In genomic region chr19:39400997-39401548, GRCh38 we compare ENCODE assay signal across 8 cellular contexts. TPM values are rescaled to one million over a fixed set of nuclear protein-coding genes. Genes with fewer than 3 reads are reported as not detected.
DNase-seq lines count a peak whose midpoint lies in the region; ATAC-seq and TF ChIP-seq lines count a peak whose summit lies in the region.

No MANE protein-coding gene starts in this region.

- H3K36me3 ChIP-seq in GM23338 (ENCODE audit: insufficient read depth): no peaks in the 10 kb centered on the region
- peaks cover 0 to under 1% of the 10 kb centered on the region in 2 donors for H3K36me3 ChIP-seq in adrenal gland (replicated peaks in 1 of 2)
- H3K36me3 ChIP-seq in mucosa of rectum (ENCODE audit: control insufficient read depth in 2 of 2, insufficient read depth in 2 of 2, low read length in 2 of 2): peaks cover 3 to 4% of the 10 kb centered on the region in 2 donors

- H3K27me3 Mint-ChIP-seq in GM23338 (ENCODE audit: insufficient read depth, low read depth, poor library complexity): peaks cover 17% of the 10 kb centered on the region

- peaks cover 50% of the 10 kb centered on the region; the same call in 1 of the 2 replicates for H3F3A ChIP-seq in GM23338 (replicated peaks; ENCODE audit: low read depth)

- ATAC-seq in GM23338 (no peak), HG03039 (IDR thresholded peaks at IDR 0.05; ENCODE audit: unreplicated experiment) (no peak)

- no peaks in the 10 kb centered on the region for H3K9me2 ChIP-seq in GM23338 (ENCODE audit: insufficient read depth)

- H3K4me1 ChIP-seq in GM23338 (ENCODE audit: insufficient read depth) (peaks cover 41% of the 10 kb centered on the region), adrenal gland (replicated peaks in 1 of 2) (peaks cover 35 to 60% of the 10 kb centered on the region in 2 donors), mucosa of rectum (ENCODE audit: control insufficient read depth in 2 of 2, insufficient read depth in 2 of 2, low read length in 2 of 2) (peaks cover 63 to 81% of the 10 kb centered on the region in 2 donors)

- TF ChIP-seq CTCF in 22Rv1 (IDR thresholded peaks at IDR 0.05) (no peak), GM23338 (conservative IDR thresholded peaks at IDR 0.05; ENCODE audit: low read depth in 2 of 2) (no peak), adrenal gland (IDR thresholded peaks at IDR 0.05) (no peak)

- intact Hi-C loops in adrenal gland (cut with DNase I): no loop called here

- no peaks in the 10 kb centered on the region for H3K27me3 ChIP-seq in GM23338 (ENCODE audit: insufficient read depth)
- no peaks in the 10 kb centered on the region for H3K27me3 ChIP-seq in adrenal gland
- H3K27me3 ChIP-seq in mucosa of rectum (ENCODE audit: control insufficient read depth in 2 of 2, insufficient read depth in 2 of 2, low read length in 2 of 2): no peaks in the 10 kb centered on the region

- no peaks in the 10 kb centered on the region; the same call in 1 of the 2 replicates for H4K20me1 ChIP-seq in GM23338 (replicated peaks; ENCODE audit: insufficient read depth)

- DNase-seq in GM23338 (ENCODE audit: low spot score) (no peak), adrenal gland (peak in 1 of 7 donors; percentile 45), NCI-H1092 treated with DMSO at 0.1 percent for 48 hours (lab: John Stamatoyannopoulos, UW) (no peak), NCI-H1694 (lab: John Stamatoyannopoulos, UW) (no peak), SKM-1 (lab: John Stamatoyannopoulos, UW; ENCODE audit: unreplicated experiment) (no peak)

- peak overlapping the region; percentile 81; the same call in 1 of the 2 replicates for H3K27ac ChIP-seq in 22Rv1
- H3K27ac ChIP-seq in GM23338 (ENCODE audit: low read depth): peak overlapping the region; percentile 100
- peak overlapping the region; percentile 93 to 100 (median 98) for H3K27ac ChIP-seq in adrenal gland
- H3K27ac ChIP-seq in mucosa of rectum (ENCODE audit: low read depth in 2 of 2, low read length in 2 of 2): peak overlapping the region; percentile 98 to 100

- no peak for TF ChIP-seq POLR2A in adrenal gland (IDR thresholded peaks at IDR 0.05)

- H3K4me1 Mint-ChIP-seq in GM23338: peaks cover 46% of the 10 kb centered on the region

- 40 to 53% (median 48%) methylated on average over 5 to 6 of the region's 6 CpGs for WGBS in adrenal gland, 4 donors

- 0 out of 2 replicates have a peak overlapping the region, but pooled peaks have one; percentile 99 for H3K4me3 ChIP-seq in GM23338
- H3K4me3 ChIP-seq in adrenal gland: no peak overlapping the region
- H3K4me3 ChIP-seq in mucosa of rectum (ENCODE audit: low read length in 2 of 2): peak overlapping the region; percentile 33 to 72

- no peak overlapping the region for H2AFZ ChIP-seq in GM23338

- peak overlapping the region; percentile 85; the same call in 2 of the 3 replicates for H3K4me3 Mint-ChIP-seq in GM23338

- H3K27ac Mint-ChIP-seq in GM23338: peak overlapping the region; percentile 99

- H3K9ac ChIP-seq in mucosa of rectum (ENCODE audit: low read depth in 1 of 2, low read length in 2 of 2): peak overlapping the region; percentile 86 to 93

- peaks cover 10% of the 10 kb centered on the region for H3K36me3 Mint-ChIP-seq in GM23338 (ENCODE audit: low read depth)

- 0 out of 2 replicates have a peak overlapping the region, but pooled peaks have one; percentile 91 for H3K4me2 ChIP-seq in GM23338

- peaks cover 4% of the 10 kb centered on the region; the same call in 1 of the 3 replicates for H3K9me3 Mint-ChIP-seq in GM23338

- no peaks in the 10 kb centered on the region for H3K79me2 ChIP-seq in GM23338 (replicated peaks; ENCODE audit: insufficient read depth)

- H3K9me3 ChIP-seq in adrenal gland (replicated peaks in 1 of 3) (no peaks in the 10 kb centered on the region), mucosa of rectum (ENCODE audit: control insufficient read depth in 2 of 2, low read length in 2 of 2) (no peaks in the 10 kb centered on the region)

TF ChIP-seq in GM23338, 12 proteins besides CTCF, POLR2A, EP300 and RAD21 (continues in another document):
- no peak for TF ChIP-seq ZNF462 (CRISPR knock-in tag; IDR thresholded peaks at IDR 0.05)
- TF ChIP-seq CREB1 (CRISPR knock-in tag; IDR thresholded peaks at IDR 0.05; ENCODE audit: low read depth): no peak
- TF ChIP-seq JUNB (IDR thresholded peaks at IDR 0.05; ENCODE audit: unreplicated experiment): no peak
- no peak for TF ChIP-seq ZNF114 (CRISPR knock-in tag; IDR thresholded peaks at IDR 0.05)

RNA-seq across cellular contexts. Expression of gene ZFP36, which starts 5.6 kb away (rescaled TPM):
- 9.5 and 10.6 TPM in 2 replicates for total RNA-seq in GM23338 (2014; rRNA removed; shearing (Covaris generic))
- polyA plus RNA-seq in GM23338 (2016; fragmentation: Nextera tagmentation; extraction: Ambion mirVana) (27.5 and 27.7 TPM in 2 replicates), adrenal gland (100 to 1,000 TPM in 2 of 3 donors, 10 to 100 TPM in 1; 64.8 to 193 (median 113) TPM)
- total RNA-seq in adrenal gland: 100 to 1,000 TPM in 3 of 8 donors, 10 to 100 TPM in 5; 46.8 to 187 (median 86.7) TPM

RNA-seq across cellular contexts. Expression of gene MED29, which starts 9.9 kb away (rescaled TPM):
- total RNA-seq in GM23338 (2014; rRNA removed; shearing (Covaris generic)): 62.0 and 63.0 TPM in 2 replicates
- polyA plus RNA-seq in GM23338 (2016; fragmentation: Nextera tagmentation; extraction: Ambion mirVana) (26.1 and 27.5 TPM in 2 replicates), adrenal gland (10 to 100 TPM; 43.6 to 49.6 (median 49.2) TPM)
- total RNA-seq in adrenal gland: 100 to 1,000 TPM in 1 of 8 donors, 10 to 100 TPM in 7; 44.1 to 221 (median 65.3) TPM

RNA-seq across cellular contexts. Expression of gene PAF1, which starts 10.2 kb away (rescaled TPM):
- 24.6 and 47.3 TPM in 2 replicates for total RNA-seq in GM23338 (2014; rRNA removed; shearing (Covaris generic))
- polyA plus RNA-seq in GM23338 (2016; fragmentation: Nextera tagmentation; extraction: Ambion mirVana) (21.3 and 22.1 TPM in 2 replicates), adrenal gland (10 to 100 TPM; 50.9 to 86.9 (median 51.6) TPM)
- 10 to 100 TPM; 46.8 to 60.2 (median 51.9) TPM for total RNA-seq in adrenal gland

RNA-seq across cellular contexts. Expression of gene PLEKHG2, which starts 11.4 kb away (rescaled TPM):
- 35.2 and 41.3 TPM in 2 replicates for total RNA-seq in GM23338 (2014; rRNA removed; shearing (Covaris generic))
- polyA plus RNA-seq in GM23338 (2016; fragmentation: Nextera tagmentation; extraction: Ambion mirVana) (15.5 and 16.2 TPM in 2 replicates), adrenal gland (10 to 100 TPM in 2 of 3 donors, 1 to 10 TPM in 1; 3.6 to 44.8 (median 16.3) TPM)
- 10 to 100 TPM; 11.3 to 23.4 (median 18.1) TPM for total RNA-seq in adrenal gland

RNA-seq across cellular contexts. Expression of gene RPS16, which starts 34.7 kb away (rescaled TPM):
- total RNA-seq in GM23338 (2014; rRNA removed; shearing (Covaris generic)): 106 and 207 TPM in 2 replicates
- polyA plus RNA-seq in GM23338 (2016; fragmentation: Nextera tagmentation; extraction: Ambion mirVana) (1,901 and 2,135 TPM in 2 replicates), adrenal gland (1,000 to 10,000 TPM; 1,071 to 2,033 (median 1,152) TPM)
- 1,000 to 10,000 TPM in 6 of 8 donors, 100 to 1,000 TPM in 2; 848 to 1,939 (median 1,279) TPM for total RNA-seq in adrenal gland

Comparison
In these comparisons a context has a peak if more than half of its experiments do, and no peak if none do; other contexts are left out.
1. H3K4me3 ChIP-seq: peak in GM23338 (single experiment) and mucosa of rectum (2 of 2); none in adrenal gland (0 of 4).
2. Peak in every context shown above with its lines, with median percentiles within 50 percentile points of each other: H3K27ac ChIP-seq.